ENCODE assay signal across 8 cellular contexts in the genomic region with DNA sequence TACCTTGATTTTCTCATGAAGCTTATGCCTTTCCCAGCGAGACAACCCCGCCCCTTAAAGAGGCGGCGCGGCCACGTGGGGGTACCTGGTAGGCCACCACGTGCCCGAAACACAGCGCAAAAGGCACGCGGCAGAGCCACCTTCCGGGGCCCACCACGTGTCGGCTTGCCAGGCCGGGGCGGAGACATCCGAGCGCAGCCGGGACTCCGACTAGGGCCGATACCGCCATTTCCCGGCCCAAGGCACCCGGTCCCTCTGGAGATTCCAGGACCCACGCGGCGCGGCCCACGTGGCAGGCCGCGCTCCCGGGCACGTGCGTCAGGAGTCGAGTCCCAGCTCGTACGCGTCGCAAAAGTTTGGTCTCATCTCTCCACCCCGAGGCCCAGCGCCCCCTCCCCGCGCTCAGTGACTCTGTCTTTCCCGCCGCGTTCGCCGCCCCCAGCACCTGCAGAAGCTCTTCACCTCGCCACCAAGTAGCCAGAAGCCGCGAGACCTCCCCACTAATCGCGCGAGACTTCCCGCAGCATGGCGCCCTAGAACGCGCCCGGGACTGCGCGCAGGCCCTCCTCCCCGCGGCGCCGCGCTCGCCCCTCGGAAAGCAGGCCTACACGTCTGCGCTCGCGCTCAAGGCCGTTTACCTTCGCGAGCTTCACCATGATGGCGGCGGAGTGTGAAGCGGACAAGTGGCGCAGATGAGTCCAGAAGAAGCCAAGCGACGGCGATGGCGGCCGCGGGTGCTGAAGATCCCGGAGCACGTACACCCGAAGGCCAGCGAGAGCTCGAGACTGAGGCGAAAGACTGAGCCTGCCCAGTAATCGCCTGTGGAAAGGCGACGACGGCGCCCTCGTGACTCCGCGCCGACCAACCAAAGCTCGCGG. TPM values are rescaled to one million over a fixed set of nuclear protein-coding genes. Genes with fewer than 3 reads are reported as not detected.
DNase-seq lines count a peak whose midpoint lies in the region; ATAC-seq lines count a peak whose summit lies in the region.

NCL (minus strand) TSS at position 787 of the 878 bp plus-strand sequence; CDS start at position 656, 131 bp downstream.

- H3K27me3 ChIP-seq in ectodermal cell (ENCODE audit: control insufficient read depth, insufficient read depth, low read length, poor library complexity, severe bottlenecking), result no peaks in the 10 kb centered on the region

- no peaks in the 10 kb centered on the region for H3K4me1 ChIP-seq in ectodermal cell (ENCODE audit: control insufficient read depth, insufficient read depth, low read length)

- intact Hi-C loops in activated CD4-positive, alpha-beta memory T cell treated with anti-CD3 and anti-CD28 coated beads for 36 hours (cut with micrococcal nuclease), result loop anchor here (1.0 to 5.0 kb wide), 6 partner anchors 19 to 557 kb away; partner anchors contain the start of genes PDE6D and PTMA

- H3K27ac Mint-ChIP-seq in activated CD4-positive, alpha-beta memory T cell treated with anti-CD3 and anti-CD28 coated beads for 36 hours, result peak within 1 kb of the TSS; percentile 93
- peak within 1 kb of the TSS; percentile 99 for H3K27ac Mint-ChIP-seq in memory B cell

- ATAC-seq in GM19351 (IDR thresholded peaks at IDR 0.05; ENCODE audit: unreplicated experiment), result peak; percentile 87
- peak; percentile 90 for ATAC-seq in HG03521 (IDR thresholded peaks at IDR 0.05; ENCODE audit: unreplicated experiment)
- peak; percentile 82 for ATAC-seq in memory B cell (ENCODE audit: low read depth)

- peaks cover 45% of the 10 kb centered on the region for H3K36me3 Mint-ChIP-seq in activated CD4-positive, alpha-beta memory T cell treated with anti-CD3 and anti-CD28 coated beads for 36 hours
- peaks cover 31% of the 10 kb centered on the region for H3K36me3 Mint-ChIP-seq in memory B cell

- H3K4me1 Mint-ChIP-seq in activated CD4-positive, alpha-beta memory T cell treated with anti-CD3 and anti-CD28 coated beads for 36 hours (ENCODE audit: low read depth), result peaks cover 41% of the 10 kb centered on the region
- peaks cover 29% of the 10 kb centered on the region for H3K4me1 Mint-ChIP-seq in memory B cell

- no peaks in the 10 kb centered on the region for H3K27me3 Mint-ChIP-seq in activated CD4-positive, alpha-beta memory T cell treated with anti-CD3 and anti-CD28 coated beads for 36 hours
- no peaks in the 10 kb centered on the region for H3K27me3 Mint-ChIP-seq in memory B cell

- 0% methylated on average over 102 of the region's 102 CpGs for WGBS in ectodermal cell, 2 experiments

- H3K36me3 ChIP-seq in ectodermal cell (ENCODE audit: control insufficient read depth, insufficient read depth, low read length), result peaks cover 35% of the 10 kb centered on the region

- no peaks in the 10 kb centered on the region for H3K9me3 Mint-ChIP-seq in activated CD4-positive, alpha-beta memory T cell treated with anti-CD3 and anti-CD28 coated beads for 36 hours
- H3K9me3 Mint-ChIP-seq in memory B cell, result no peaks in the 10 kb centered on the region

- DNase-seq in C1 segment of cervical spinal cord (lab: John Stamatoyannopoulos, UW) (peak in 8 of 14 donors; percentile 40 to 92 (median 84)), NCI-H748 (lab: John Stamatoyannopoulos, UW; ENCODE audit: unreplicated experiment) (peak; percentile 92), memory B cell (ENCODE audit: low spot score in 2 of 2) (peak; percentile 92 to 95)
- DNase-seq in activated CD4-positive, alpha-beta memory T cell treated with anti-CD3 and anti-CD28 coated beads for 36 hours, result peak; percentile 90
- peak; percentile 72 for DNase-seq in stimulated activated CD8-positive, alpha-beta memory T cell treated with anti-CD3 and anti-CD28 coated beads, Interleukin-15, amount 100 ng/mL, for 1 hour (ENCODE audit: low read depth)

- H3K27ac ChIP-seq in ectodermal cell (ENCODE audit: insufficient read depth, low read depth, low read length, poor library complexity, severe bottlenecking), result peak within 1 kb of the TSS; percentile 100

- H3K4me3 Mint-ChIP-seq in activated CD4-positive, alpha-beta memory T cell treated with anti-CD3 and anti-CD28 coated beads for 36 hours, result peak within 1 kb of the TSS; percentile 96
- peak within 1 kb of the TSS; percentile 97 for H3K4me3 Mint-ChIP-seq in memory B cell

- H3K4me3 ChIP-seq in ectodermal cell (ENCODE audit: insufficient read depth, low read depth, low read length), result peak within 1 kb of the TSS; percentile 76

- CTCF ChIA-PET in activated CD4-positive, alpha-beta memory T cell treated with anti-CD3 and anti-CD28 coated beads for 36 hours (lab: Charles Lee), result interaction anchor here (0.8 to 6.7 kb wide), 8 partner anchors 10 to 250 kb away, joined by 3 to 90 read pairs (median 7); no protein-coding TSS in a partner anchor

- H3K9me3 ChIP-seq in ectodermal cell (ENCODE audit: control insufficient read depth, low read length), result no peaks in the 10 kb centered on the region

- POLR2A ChIA-PET in activated CD4-positive, alpha-beta memory T cell treated with anti-CD3 and anti-CD28 coated beads for 36 hours (lab: Charles Lee), result interaction anchor here (0.7 to 4.2 kb wide), 19 partner anchors 10 to 851 kb away, joined by 3 to 88 read pairs (median 6); partner anchors contain the start of genes COPS7B and PTMA

RNA-seq across cellular contexts. Expression of gene NCL, which starts in this region (rescaled TPM):
- 100 to 1,000 TPM; 902 to 918 TPM for total RNA-seq in activated CD4-positive, alpha-beta memory T cell treated with anti-CD3 and anti-CD28 coated beads for 36 hours
- 838 TPM for polyA plus RNA-seq in ectodermal cell (2013, experiment 1 of 4)
- polyA plus RNA-seq in ectodermal cell (2013, experiment 2 of 4), result 706 TPM
- polyA plus RNA-seq in ectodermal cell (2013, experiment 3 of 4), result 480 TPM
- polyA plus RNA-seq in ectodermal cell (2013, experiment 4 of 4), result 497 TPM

Comparison
In these comparisons a context has a peak if more than half of its experiments do, and no peak if none do; other contexts are left out.
1. Peak in every context shown above with its lines: DNase-seq, ATAC-seq, H3K4me3 ChIP-seq and H3K27ac ChIP-seq.